Comparison of ENCODE assay signal across 2 cellular contexts in the genomic region with DNA sequence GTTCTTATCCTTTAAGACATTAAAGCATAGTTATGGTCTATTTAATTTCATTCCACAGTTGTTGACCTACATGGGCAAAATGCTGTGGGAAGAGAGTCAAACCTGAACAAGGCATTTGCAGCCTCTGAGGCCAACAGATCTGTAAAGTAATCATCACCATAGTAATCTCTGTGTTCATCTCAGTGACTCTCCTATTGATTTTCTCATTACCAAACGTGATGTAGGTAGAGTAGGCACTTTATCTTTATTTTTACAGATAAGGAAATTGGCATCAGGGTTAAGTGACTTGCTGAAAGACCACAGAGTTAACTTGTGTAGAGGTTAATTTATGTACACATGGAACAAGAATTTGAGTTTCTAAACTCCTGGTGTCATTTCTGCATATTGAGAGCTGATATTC.
TF ChIP-seq lines count a peak whose summit lies in the region.

No MANE protein-coding gene starts in this region.

TF ChIP-seq in HEK293, 187 proteins besides CTCF, POLR2A, EP300 and RAD21:
- TF ChIP-seq ZXDB (tag by site-specific recombination; IDR thresholded peaks at IDR 0.05): peak; percentile 86
- peak; percentile 58; the same call in 1 of the 2 replicates for TF ChIP-seq TCF7L2 (IDR thresholded peaks at IDR 0.05; ENCODE audit: borderline replicate concordance, low read depth, low read length)
- TF ChIP-seq ZNF843 (tag by site-specific recombination; IDR thresholded peaks at IDR 0.05): peak; percentile 37; the same call in 1 of the 2 replicates
- peak; percentile 90 for TF ChIP-seq FEZF1 (tag by site-specific recombination; IDR thresholded peaks at IDR 0.05)
- peak; percentile 43; the same call in 1 of the 2 replicates for TF ChIP-seq OSR2 (tag by site-specific recombination; IDR thresholded peaks at IDR 0.05)
- TF ChIP-seq ZNF18 (tag by site-specific recombination; IDR thresholded peaks at IDR 0.05): no peak
- no peak for TF ChIP-seq TRIM28 (IDR thresholded peaks at IDR 0.05; ENCODE audit: borderline replicate concordance, low read length)
- TF ChIP-seq PRDM6 (tag by site-specific recombination; IDR thresholded peaks at IDR 0.05): 0 out of 2 replicates have a peak, but pooled peaks have one; percentile 14

TF ChIP-seq in GM12878, 131 proteins besides CTCF, POLR2A, EP300 and RAD21:
- TF ChIP-seq BMI1 (IDR thresholded peaks at IDR 0.05; ENCODE audit: borderline replicate concordance) (no peak), ESRRA (IDR thresholded peaks at IDR 0.05; ENCODE audit: low read length) (no peak), ZSCAN29 (IDR thresholded peaks at IDR 0.05) (no peak), PBX3 (IDR thresholded peaks at IDR 0.05; ENCODE audit: insufficient replicate concordance, low read depth, low read length) (no peak), TCF12 (IDR thresholded peaks at IDR 0.05; ENCODE audit: low read depth, low read length) (no peak), NR2F1 (conservative IDR thresholded peaks at IDR 0.05) (no peak), TBL1XR1 (IDR thresholded peaks at IDR 0.05; ENCODE audit: low read depth, low read length) (no peak), MEF2A (IDR thresholded peaks at IDR 0.05; ENCODE audit: insufficient read depth, low read depth, low read length) (no peak), RUNX3 (IDR thresholded peaks at IDR 0.05; ENCODE audit: low read length) (no peak), HSF1 (IDR thresholded peaks at IDR 0.05; ENCODE audit: low read depth, low read length) (no peak), SMAD5 (IDR thresholded peaks at IDR 0.05; ENCODE audit: low read depth) (no peak), DPF2 (IDR thresholded peaks at IDR 0.05) (no peak)
